ENCODE assay signal across 10 cellular contexts in genomic region chr22:49847751-49848689, GRCh38. TPM values are rescaled to one million over a fixed set of nuclear protein-coding genes. Genes with fewer than 3 reads are reported as not detected.
DNase-seq lines count a peak whose midpoint lies in the region; ATAC-seq and TF ChIP-seq lines count a peak whose summit lies in the region.
"Had no signal": no experiment of that assay in that cellular context is flagged by ENCODE, and none has a peak within 500 bp of the region (broad histone marks: within the 10 kb centered on the region; RNA-seq: fewer than 3 reads in every experiment).

No MANE protein-coding gene starts in this region.

- WGBS in aorta, 2 donors = 15% methylated on average over 59 to 64 of the region's 64 CpGs

- no peak for DNase-seq in breast epithelium (ENCODE audit: low spot score in 2 of 2)
- no peak for DNase-seq in MCF 10A (ENCODE audit: unreplicated experiment)
- DNase-seq in colonic mucosa = peak; percentile 36
- peak; percentile 71 to 85 for DNase-seq in aorta
- no peak for DNase-seq in middle frontal gyrus (ENCODE audit: extremely low spot score, low spot score)
- DNase-seq in NCI-H226 = no peak

- ATAC-seq in aorta (ENCODE audit: low FRiP score) = no peak
- ATAC-seq in GM21423 (IDR thresholded peaks at IDR 0.05; ENCODE audit: unreplicated experiment) = no peak

- TF ChIP-seq CTCF in breast epithelium (IDR thresholded peaks at IDR 0.05) (no peak), MCF 10A (IDR thresholded peaks at IDR 0.05; ENCODE audit: unreplicated experiment) (no peak), colonic mucosa (IDR thresholded peaks at IDR 0.05) (no peak)

- no peak overlapping the region for H3K4me3 Mint-ChIP-seq in MCF 10A (ENCODE audit: unreplicated experiment)

- peaks cover 10 to 11% of the 10 kb centered on the region in 2 donors for H3K4me1 ChIP-seq in breast epithelium
- peaks cover 4% of the 10 kb centered on the region for H3K4me1 ChIP-seq in colonic mucosa
- H3K4me1 ChIP-seq in mononuclear cell (ENCODE audit: insufficient read depth, low read length) = peaks cover 21% of the 10 kb centered on the region
- H3K4me1 ChIP-seq in aorta (ENCODE audit: control insufficient read depth in 1 of 2, insufficient read depth in 2 of 2, low read length in 2 of 2) = no peaks in the 10 kb centered on the region

- POLR2A ChIA-PET in MCF 10A (lab: Yijun Ruan, JAX) = no interaction called here

- H3K9me3 ChIP-seq in breast epithelium = no peaks in the 10 kb centered on the region
- no peaks in the 10 kb centered on the region for H3K9me3 ChIP-seq in colonic mucosa
- no peaks in the 10 kb centered on the region for H3K9me3 ChIP-seq in mononuclear cell (ENCODE audit: low read depth, low read length)
- no peaks in the 10 kb centered on the region for H3K9me3 ChIP-seq in aorta (ENCODE audit: control insufficient read depth, low read length)

- no peak overlapping the region for H3K27ac Mint-ChIP-seq in MCF 10A (ENCODE audit: low read depth, unreplicated experiment)

- H3K27me3 ChIP-seq in breast epithelium = peaks cover 6 to 27% of the 10 kb centered on the region in 2 donors
- H3K27me3 ChIP-seq in colonic mucosa = peaks cover 30% of the 10 kb centered on the region
- no peaks in the 10 kb centered on the region for H3K27me3 ChIP-seq in mononuclear cell (ENCODE audit: insufficient read depth, low read length)
- no peaks in the 10 kb centered on the region for H3K27me3 ChIP-seq in aorta (ENCODE audit: control insufficient read depth in 1 of 2, insufficient read depth in 2 of 2, low read length in 1 of 2)

- H3K4me1 Mint-ChIP-seq in MCF 10A (ENCODE audit: insufficient read depth, unreplicated experiment) = no peaks in the 10 kb centered on the region

- no peak overlapping the region for H3K27ac ChIP-seq in breast epithelium
- no peak overlapping the region for H3K27ac ChIP-seq in colonic mucosa
- no peak overlapping the region for H3K27ac ChIP-seq in aorta (ENCODE audit: low read depth in 1 of 2, low read length in 2 of 2)
- H3K27ac ChIP-seq: epithelial cell of prostate, SK-N-MC had no signal

- CTCF ChIA-PET in MCF 10A (lab: Yijun Ruan, JAX) = interaction anchor here (0.6 kb wide), 2 partner anchors 145 to 1234 kb away, joined by 3 read pairs; no protein-coding TSS in a partner anchor

- peak overlapping the region in 1 of 2 donors; percentile 43 for H3K9ac ChIP-seq in colonic mucosa (ENCODE audit: low read depth in 2 of 2, low read length in 2 of 2)

- intact Hi-C loops in breast epithelium (cut with DNase I; ENCODE audit: low total_unique reads) = no loop called here
- intact Hi-C loops in MCF 10A (cut with micrococcal nuclease) = no loop called here
- intact Hi-C loops in colonic mucosa (cut with DNase I) = no loop called here
- intact Hi-C loops in aorta (cut with DNase I) = no loop called here

- H3K4me3 ChIP-seq in breast epithelium = peak overlapping the region; percentile 38 to 76 (median 50)
- H3K4me3 ChIP-seq in colonic mucosa = peak overlapping the region; percentile 53
- H3K4me3 ChIP-seq in mononuclear cell (ENCODE audit: low read length) = peak overlapping the region; percentile 45
- H3K4me3 ChIP-seq in aorta (ENCODE audit: low read length in 2 of 2) = peak overlapping the region in 1 of 2 donors; percentile 25

- no peaks in the 10 kb centered on the region for H3K36me3 ChIP-seq in breast epithelium
- H3K36me3 ChIP-seq in colonic mucosa = no peaks in the 10 kb centered on the region
- no peaks in the 10 kb centered on the region for H3K36me3 ChIP-seq in aorta (ENCODE audit: control insufficient read depth in 1 of 2, insufficient read depth in 2 of 2, low read length in 1 of 2)

- BruUV-seq in MCF 10A (replicated peaks; lab: Mats Ljungman, UMichigan) = no TSS peak

- TF ChIP-seq POLR2A in breast epithelium (IDR thresholded peaks at IDR 0.05) = no peak

- H3K9me3 Mint-ChIP-seq in MCF 10A (ENCODE audit: unreplicated experiment) = no peaks in the 10 kb centered on the region

- no peaks in the 10 kb centered on the region for H3K36me3 Mint-ChIP-seq in MCF 10A (ENCODE audit: insufficient read depth, unreplicated experiment)

- H3K27me3 Mint-ChIP-seq in MCF 10A (ENCODE audit: insufficient read depth, unreplicated experiment) = no peaks in the 10 kb centered on the region

RNA-seq across cellular contexts. Expression of gene ZBED4, which starts 5.6 kb away (rescaled TPM):
- total RNA-seq in breast epithelium (10 to 100 TPM in 2 of 3 donors, 1 to 10 TPM in 1; 7.5 to 11.3 (median 10.5) TPM), MCF 10A (2022) (15.9 and 16.4 TPM in 2 replicates), colonic mucosa (10 to 100 TPM; 16.2 to 19.9 TPM), mononuclear cell (20.8 TPM), aorta (1 to 10 TPM; 8.6 to 9.7 TPM)
- 1 to 10 TPM; 1.3 to 1.9 TPM for polyA plus RNA-seq in aorta

RNA-seq across cellular contexts. Expression of gene BRD1, which starts 20.3 kb away (rescaled TPM):
- 10 to 100 TPM; 33.4 to 35.1 (median 34.1) TPM for total RNA-seq in breast epithelium
- total RNA-seq in MCF 10A (2022) = 40.7 and 48.1 TPM in 2 replicates
- total RNA-seq in colonic mucosa = 10 to 100 TPM; 32.7 to 37.7 TPM
- 85.1 TPM for total RNA-seq in mononuclear cell
- 10 to 100 TPM; 26.7 to 32.2 TPM for total RNA-seq in aorta
- 10 to 100 TPM in 1 of 2 donors, 1 to 10 TPM in 1; 7.6 to 21.6 TPM for polyA plus RNA-seq in aorta

Comparison
In these comparisons a context has a peak if more than half of its experiments do, and no peak if none do; other contexts are left out.
1. DNase-seq: peak in colonic mucosa (single experiment) and aorta (2 of 2); none in breast epithelium (0 of 2), MCF 10A (single experiment), middle frontal gyrus (single experiment) and NCI-H226 (single experiment).